In the genomic region with DNA sequence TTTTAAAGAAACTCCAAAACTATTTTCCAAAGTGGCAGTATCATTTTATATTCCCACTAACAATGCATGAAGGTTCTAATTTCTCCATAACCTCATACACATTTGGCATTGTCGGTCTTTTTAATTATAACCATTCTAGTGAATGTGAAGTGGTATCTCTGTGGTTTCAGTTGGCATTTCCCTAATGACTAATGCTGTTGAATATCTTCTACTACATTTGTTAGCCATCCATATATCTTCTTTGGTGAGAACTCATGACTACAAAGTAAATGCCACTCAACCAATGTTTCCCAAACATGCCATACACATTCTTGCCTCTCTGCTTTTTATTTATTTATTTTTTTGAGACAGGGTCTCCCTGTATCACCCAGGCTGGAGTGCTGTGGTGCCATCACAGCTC, we compare ENCODE assay signal across 26 cellular contexts. TPM values are rescaled to one million over a fixed set of nuclear protein-coding genes. Genes with fewer than 3 reads are reported as not detected.
DNase-seq lines count a peak whose midpoint lies in the region; ATAC-seq and TF ChIP-seq lines count a peak whose summit lies in the region.
"Had no signal": no experiment of that assay in that cellular context is flagged by ENCODE, and none has a peak within 500 bp of the region (broad histone marks: within the 10 kb centered on the region; RNA-seq: fewer than 3 reads in every experiment).

No MANE protein-coding gene starts in this region.

- 0 out of 2 replicates have a peak overlapping the region, but pooled peaks have one; percentile 17 for H3K4me2 ChIP-seq in SK-N-SH
- H3K4me2 ChIP-seq: GM23338 had no signal

- intact Hi-C loops in esophagus muscularis mucosa (cut with DNase I): no loop called here

- H3K9me3 Mint-ChIP-seq in chondrocyte (ENCODE audit: low read depth) (no peaks in the 10 kb centered on the region), nephron progenitor cell (peaks cover 3% of the 10 kb centered on the region)
- H3K9me3 Mint-ChIP-seq: activated naive CD4-positive, alpha-beta T cell treated with anti-CD3 and anti-CD28 coated beads, Interleukin-2, amount 10 ng/mL, durations not matched to agents 7 days and 5 days; activated T-cell treated with anti-CD3 and anti-CD28 coated beads, Interleukin-2, amount 50 U/mL, for 4 hours; GM23338; naive thymus-derived CD4-positive, alpha-beta T cell; type B pancreatic cell had no signal

- H3K27me3 ChIP-seq in SK-N-SH (ENCODE audit: insufficient read depth): no peaks in the 10 kb centered on the region
- no peaks in the 10 kb centered on the region for H3K27me3 ChIP-seq in esophagus muscularis mucosa
- H3K27me3 ChIP-seq: ascending aorta, esophagus squamous epithelium had no signal

- CTCF ChIA-PET in SK-N-SH (lab: Yijun Ruan, JAX): interaction anchor here (1.4 to 5.7 kb wide), 3 partner anchors 11 to 209 kb away, joined by 3 to 34 read pairs (median 6); no protein-coding TSS in a partner anchor

- H3K4me1 ChIP-seq in SK-N-SH (ENCODE audit: control insufficient read depth in 1 of 2, insufficient read depth in 2 of 2, low read depth in 1 of 2, low read length in 1 of 2) (peaks cover 0 to 11% of the 10 kb centered on the region in 2 experiments; a peak in 1 of 4 replicates), esophagus muscularis mucosa (peaks cover 8 to 13% (median 11%) of the 10 kb centered on the region in 4 donors)
- H3K4me1 ChIP-seq: ascending aorta, esophagus squamous epithelium had no signal

- no peak overlapping the region for H3K4me3 ChIP-seq in SK-N-SH (ENCODE audit: low read depth in 2 of 2, low read length in 1 of 2)
- no peak overlapping the region for H3K4me3 ChIP-seq in esophagus muscularis mucosa
- H3K4me3 ChIP-seq: ascending aorta, esophagus squamous epithelium, GM23338 had no signal

- H3K9me3 ChIP-seq in SK-N-SH: no peaks in the 10 kb centered on the region
- H3K9me3 ChIP-seq in esophagus muscularis mucosa: no peaks in the 10 kb centered on the region
- H3K9me3 ChIP-seq: ascending aorta, esophagus squamous epithelium had no signal

- no peaks in the 10 kb centered on the region for H3K36me3 Mint-ChIP-seq in chondrocyte (ENCODE audit: low read depth)
- no peaks in the 10 kb centered on the region for H3K36me3 Mint-ChIP-seq in nephron progenitor cell (ENCODE audit: low read depth)
- H3K36me3 Mint-ChIP-seq: activated naive CD4-positive, alpha-beta T cell treated with anti-CD3 and anti-CD28 coated beads, Interleukin-2, amount 10 ng/mL, durations not matched to agents 7 days and 5 days; naive thymus-derived CD4-positive, alpha-beta T cell; type B pancreatic cell had no signal

- no peaks in the 10 kb centered on the region for H4K20me1 ChIP-seq in SK-N-SH (ENCODE audit: insufficient read depth)

- peak overlapping the region; percentile 12 for H3K27ac Mint-ChIP-seq in chondrocyte (ENCODE audit: unreplicated experiment)
- peak overlapping the region; percentile 39 for H3K27ac Mint-ChIP-seq in nephron progenitor cell
- H3K27ac Mint-ChIP-seq: activated naive CD4-positive, alpha-beta T cell treated with anti-CD3 and anti-CD28 coated beads, Interleukin-2, amount 10 ng/mL, durations not matched to agents 7 days and 5 days; GM23338; naive thymus-derived CD4-positive, alpha-beta T cell; type B pancreatic cell had no signal

- no peak for TF ChIP-seq CTCF in SK-N-SH (IDR thresholded peaks at IDR 0.05)
- no peak for TF ChIP-seq CTCF in chondrocyte (IDR thresholded peaks at IDR 0.05)
- no peak for TF ChIP-seq CTCF in nephron progenitor cell (IDR thresholded peaks at IDR 0.05)
- no peak for TF ChIP-seq CTCF in esophagus muscularis mucosa (IDR thresholded peaks at IDR 0.05)

- ATAC-seq in SK-N-SH treated with all-trans-retinoic acid at 6 μM for 48 hours (no peak), GM18909 (IDR thresholded peaks at IDR 0.05; ENCODE audit: poor library complexity, unreplicated experiment) (no peak)
- ATAC-seq: GM23338; naive thymus-derived CD4-positive, alpha-beta T cell; right cardiac atrium; Right ventricle myocardium inferior had no signal

- no peak overlapping the region for H2AFZ ChIP-seq in SK-N-SH (ENCODE audit: low read depth)
- H2AFZ ChIP-seq: GM23338 had no signal

- no peak for TF ChIP-seq POLR2A in esophagus muscularis mucosa (IDR thresholded peaks at IDR 0.05; ENCODE audit: low read depth)

- no peak for TF ChIP-seq RAD21 in SK-N-SH (IDR thresholded peaks at IDR 0.05; ENCODE audit: low read length)

- no peak overlapping the region for H3K9ac ChIP-seq in SK-N-SH

- 100% methylated on average over 1 of the region's 1 CpG for WGBS in SK-N-SH (ENCODE audit: low lambda C conversion rate)
- WGBS in esophagus muscularis mucosa: 100% methylated on average over 1 of the region's 1 CpG

- TF ChIP-seq EP300 in SK-N-SH (IDR thresholded peaks at IDR 0.05; ENCODE audit: borderline replicate concordance in 1 of 2, low read depth in 1 of 2, low read length in 1 of 2) (no peak), esophagus muscularis mucosa (IDR thresholded peaks at IDR 0.05) (no peak)

- POLR2A ChIA-PET in SK-N-SH (lab: Yijun Ruan, JAX): no interaction called here

- no peaks in the 10 kb centered on the region for H3F3A ChIP-seq in SK-N-SH (replicated peaks; ENCODE audit: insufficient read depth)

- peaks cover 13% of the 10 kb centered on the region for H3K4me1 Mint-ChIP-seq in chondrocyte (ENCODE audit: low read depth)
- no peaks in the 10 kb centered on the region for H3K4me1 Mint-ChIP-seq in nephron progenitor cell
- H3K4me1 Mint-ChIP-seq: GM23338 had no signal

- H3K9me2 ChIP-seq in SK-N-SH: no peaks in the 10 kb centered on the region

- no peaks in the 10 kb centered on the region for H3K36me3 ChIP-seq in SK-N-SH (replicated peaks in 1 of 2; ENCODE audit: control insufficient read depth in 1 of 2, insufficient read depth in 2 of 2, low read length in 1 of 2)
- H3K36me3 ChIP-seq in esophagus muscularis mucosa: no peaks in the 10 kb centered on the region
- H3K36me3 ChIP-seq: ascending aorta, esophagus squamous epithelium had no signal

- H3K4me3 Mint-ChIP-seq in chondrocyte (ENCODE audit: unreplicated experiment) (no peak overlapping the region), nephron progenitor cell (no peak overlapping the region)
- H3K4me3 Mint-ChIP-seq: activated naive CD4-positive, alpha-beta T cell treated with anti-CD3 and anti-CD28 coated beads, Interleukin-2, amount 10 ng/mL, durations not matched to agents 7 days and 5 days; activated T-cell treated with anti-CD3 and anti-CD28 coated beads, Interleukin-2, amount 50 U/mL, for 4 hours; GM23338; naive thymus-derived CD4-positive, alpha-beta T cell; type B pancreatic cell had no signal

- H3K27me3 Mint-ChIP-seq in chondrocyte (ENCODE audit: low read depth) (no peaks in the 10 kb centered on the region), nephron progenitor cell (ENCODE audit: low read depth, poor library complexity) (peaks cover 4% of the 10 kb centered on the region)
- H3K27me3 Mint-ChIP-seq: activated naive CD4-positive, alpha-beta T cell treated with anti-CD3 and anti-CD28 coated beads, Interleukin-2, amount 10 ng/mL, durations not matched to agents 7 days and 5 days; naive thymus-derived CD4-positive, alpha-beta T cell; type B pancreatic cell had no signal

- H3K27ac ChIP-seq in SK-N-SH (ENCODE audit: low read depth in 2 of 2, low read length in 1 of 2): no peak overlapping the region
- H3K27ac ChIP-seq in esophagus muscularis mucosa (replicated peaks in 1 of 4): no peak overlapping the region
- H3K27ac ChIP-seq: 22Rv1, ascending aorta, esophagus squamous epithelium, HL-60 had no signal

- DNase-seq in SK-N-SH (no peak), NCI-H226 (peak; percentile 71), chondrocyte (ENCODE audit: low spot score) (no peak), nephron progenitor cell (no peak), esophagus muscularis mucosa (ENCODE audit: extremely low spot score) (no peak), NCI-H2029 treated with DMSO at 0.1 percent for 48 hours (lab: John Stamatoyannopoulos, UW) (no peak)
- DNase-seq: activated CD4-positive, alpha-beta T cell treated with anti-CD3 and anti-CD28 coated beads for 1 hour; activated CD8-positive, alpha-beta memory T cell treated with anti-CD3 and anti-CD28 coated beads for 24 hours; activated naive CD4-positive, alpha-beta T cell treated with anti-CD3 and anti-CD28 coated beads, Interleukin-2, amount 10 ng/mL, durations not matched to agents 7 days and 5 days; activated T-cell treated with anti-CD3 and anti-CD28 coated beads, Interleukin-2, amount 50 U/mL, for 4 hours; DMS79; effector CD8-positive, alpha-beta T cell; esophagus squamous epithelium; glutamatergic neuron; naive thymus-derived CD4-positive, alpha-beta T cell; NCI-H187; NCI-H774; right cardiac atrium had no signal

- H3K79me2 ChIP-seq in SK-N-SH (ENCODE audit: insufficient read depth): no peaks in the 10 kb centered on the region

TF ChIP-seq in SK-N-SH treated with all-trans-retinoic acid at 6 μM for 48 hours, 23 proteins besides CTCF, POLR2A, EP300 and RAD21:
- TF ChIP-seq TCF4 (CRISPR knock-in tag; IDR thresholded peaks at IDR 0.05; ENCODE audit: borderline replicate concordance) (no peak), ARNTL (CRISPR knock-in tag; IDR thresholded peaks at IDR 0.05; ENCODE audit: borderline replicate concordance, low read depth) (no peak), TOX (CRISPR knock-in tag; IDR thresholded peaks at IDR 0.05; ENCODE audit: borderline replicate concordance) (no peak), SNAI2 (CRISPR knock-in tag; IDR thresholded peaks at IDR 0.05) (no peak), PPARA (CRISPR knock-in tag; IDR thresholded peaks at IDR 0.05; ENCODE audit: borderline replicate concordance) (no peak), BACH2 (CRISPR knock-in tag; IDR thresholded peaks at IDR 0.05; ENCODE audit: borderline replicate concordance) (no peak)
TF ChIP-seq in SK-N-SH treated with all-trans-retinoic acid at 6 μM for 48 hours: peak in this region for 0.

RNA-seq across cellular contexts. Expression of a gene that starts 31.7 kb away (rescaled TPM):
- 5.9 and 7.4 TPM in 2 replicates for polyA plus RNA-seq in SK-N-SH (2012; rRNA removed)
- polyA plus RNA-seq in SK-N-SH (2012; cell fraction: cytosol; rRNA removed): 9.7 and 11.9 TPM in 2 replicates
- 5.4 and 12.3 TPM in 2 replicates for polyA plus RNA-seq in SK-N-SH (2012; cell fraction: nucleus; rRNA removed)
- 77.7 to 87.1 TPM (median 85.7 TPM) in 3 replicates for total RNA-seq in chondrocyte
- 10 to 100 TPM; 48.7 to 73.1 (median 58.9) TPM for total RNA-seq in esophagus muscularis mucosa
